ENCODE assay signal across 8 cellular contexts in genomic region chr9:37467530-37467929, GRCh38. TPM values are rescaled to one million over a fixed set of nuclear protein-coding genes. Genes with fewer than 3 reads are reported as not detected.
DNase-seq lines count a peak whose midpoint lies in the region; ATAC-seq, FAIRE-seq and TF ChIP-seq lines count a peak whose summit lies in the region.
"Not testable (repeated sequence)": the region's sequence is repeated elsewhere in the genome, so short reads cannot be mapped to it uniquely, and the experiment has no call there.

No MANE protein-coding gene starts in this region.

- not testable (repeated sequence) for H3K56ac ChIP-seq in mesendoderm (ENCODE audit: low read length)

- H2BK5ac ChIP-seq in mesendoderm (ENCODE audit: low read length), result not testable (repeated sequence)

- H3K9ac ChIP-seq in K562 (ENCODE audit: insufficient read depth in 1 of 2, low read depth in 2 of 2, low read length in 2 of 2), result peak overlapping the region; percentile 78 to 82
- not testable (repeated sequence) for H3K9ac ChIP-seq in mesendoderm (ENCODE audit: low read length)

- H3K9me3 ChIP-seq in CD8-positive, alpha-beta memory T cell (ENCODE audit: low read length); Peyer's patch; SJCRH30 (replicated peaks); K562 (replicated peaks; ENCODE audit: control insufficient read depth, insufficient read depth, low read depth, low read length); small intestine (ENCODE audit: control insufficient read depth, low read depth): not testable (repeated sequence)

- not testable (repeated sequence) for DNase-seq in CD8-positive, alpha-beta memory T cell; HFFc6; mesendoderm
- DNase-seq in MV-4-11 (lab: John Stamatoyannopoulos, UW) (peak; percentile 53), Peyer's patch (peak in 2 of 3 donors; percentile 53 to 67), SJCRH30 (peak in 1 of 2 experiments; percentile 24), K562 (ENCODE audit: extremely low read depth in 1 of 4, low spot score in 3 of 4) (peak in 1 of 4 experiments; percentile 63), small intestine (peak; percentile 52)

- not testable (repeated sequence) for H3K4ac ChIP-seq in mesendoderm (ENCODE audit: low read depth, low read length)

- H3K23ac ChIP-seq in mesendoderm (ENCODE audit: low read length), result not testable (repeated sequence)

- not testable (repeated sequence) for H3K4me3 ChIP-seq in CD8-positive, alpha-beta memory T cell (ENCODE audit: low read length); mesendoderm (ENCODE audit: low read length); small intestine (ENCODE audit: low read depth in 1 of 2, low read length in 2 of 2)
- H3K4me3 ChIP-seq in Peyer's patch, result peak overlapping the region in 1 of 4 donors; percentile 74
- H3K4me3 ChIP-seq in SJCRH30, result peak overlapping the region; percentile 88
- peak overlapping the region; percentile 65 for H3K4me3 ChIP-seq in K562

- H3K9me3 Mint-ChIP-seq in CD8-positive, alpha-beta memory T cell; HFFc6: not testable (repeated sequence)

- not testable (repeated sequence) for TF ChIP-seq EP300 in K562 (IDR thresholded peaks at IDR 0.05; ENCODE audit: low read length)

- not testable (repeated sequence) for H2BK15ac ChIP-seq in mesendoderm (replicated peaks; ENCODE audit: low read depth)

- H2BK120ac ChIP-seq in mesendoderm (ENCODE audit: low read depth, low read length), result peak overlapping the region; percentile 64

- CTCF ChIA-PET in CD8-positive, alpha-beta memory T cell (lab: Charles Lee); K562 (lab: Yijun Ruan, JAX; ENCODE audit: low intra/inter-chr PET ratio): not testable (repeated sequence)

- peaks cover 0 to 16% (median 5%) of the 10 kb centered on the region in 3 donors for H3K36me3 Mint-ChIP-seq in CD8-positive, alpha-beta memory T cell
- peaks cover 16% of the 10 kb centered on the region for H3K36me3 Mint-ChIP-seq in HFFc6 (ENCODE audit: low read depth)

- H4K20me1 ChIP-seq in K562 (replicated peaks; ENCODE audit: control insufficient read depth, insufficient read depth, low read length), result not testable (repeated sequence)

- WGBS in K562 (ENCODE audit: insufficient coverage, low coverage, missing lambda C conversion rate), result 21% methylated on average over 17 of the region's 17 CpGs
- WGBS in mesendoderm (ENCODE audit: extremely low coverage, insufficient coverage, low lambda C conversion rate), result no CpG with 5 or more reads among the region's 17 CpGs
- 64 to 85% (median 68%) methylated on average over 16 to 17 of the region's 17 CpGs for WGBS in small intestine, 3 donors

- peaks cover 28% of the 10 kb centered on the region for H3K4me1 ChIP-seq in CD8-positive, alpha-beta memory T cell (ENCODE audit: insufficient read depth, low read length)
- H3K4me1 ChIP-seq in Peyer's patch (peaks cover 0 to 15% (median 0%) of the 10 kb centered on the region in 4 donors), SJCRH30 (peaks cover 13% of the 10 kb centered on the region; the same call in 1 of the 2 replicates), K562 (replicated peaks in 1 of 2; ENCODE audit: control insufficient read depth in 2 of 2, insufficient read depth in 2 of 2, low read length in 2 of 2) (peaks cover 18 to 24% of the 10 kb centered on the region in 2 experiments)
- not testable (repeated sequence) for H3K4me1 ChIP-seq in mesendoderm (ENCODE audit: control insufficient read depth, low read depth, low read length); small intestine (ENCODE audit: control insufficient read depth in 2 of 2, insufficient read depth in 1 of 2, low read depth in 1 of 2, low read length in 1 of 2)

- H3K4me2 ChIP-seq in K562 (ENCODE audit: insufficient read depth, low read length), result peak overlapping the region; percentile 91
- H3K4me2 ChIP-seq in mesendoderm (ENCODE audit: low read length), result not testable (repeated sequence)

- peak overlapping the region in 1 of 7 donors; percentile 91 for H3K4me3 Mint-ChIP-seq in CD8-positive, alpha-beta memory T cell
- H3K4me3 Mint-ChIP-seq in HFFc6, result not testable (repeated sequence)

- TF ChIP-seq CTCF in HFFc6 (IDR thresholded peaks at IDR 0.05); Peyer's patch (IDR thresholded peaks at IDR 0.05); K562 (IDR thresholded peaks at IDR 0.05 in 2 of 3, conservative IDR thresholded peaks at IDR 0.05 in 1 of 3; ENCODE audit: insufficient read depth in 2 of 3, low read depth in 1 of 3, low read length in 3 of 3): not testable (repeated sequence)

- not testable (repeated sequence) for H3K79me1 ChIP-seq in mesendoderm (ENCODE audit: low read length)

- peak overlapping the region; percentile 99 for H2AFZ ChIP-seq in K562 (ENCODE audit: low read depth, low read length)

- not testable (repeated sequence) for FAIRE-seq in K562 (lab: Jason Lieb, UNC); small intestine (lab: Jason Lieb, UNC)

- not testable (repeated sequence) for H3K9me1 ChIP-seq in K562 (ENCODE audit: control insufficient read depth, insufficient read depth, low read length)

- H3K27me3 ChIP-seq in CD8-positive, alpha-beta memory T cell (ENCODE audit: insufficient read depth, low read length, poor library complexity, severe bottlenecking); Peyer's patch; SJCRH30; K562 (ENCODE audit: control insufficient read depth in 2 of 2, insufficient read depth in 2 of 2, low read length in 2 of 2); mesendoderm (ENCODE audit: insufficient read depth, low read length, poor library complexity); small intestine (ENCODE audit: control insufficient read depth in 2 of 2, insufficient read depth in 2 of 2, low read length in 2 of 2): not testable (repeated sequence)

- H3K27ac ChIP-seq in CD8-positive, alpha-beta memory T cell (ENCODE audit: low read depth, low read length), result peak overlapping the region; percentile 31
- H3K27ac ChIP-seq in Peyer's patch, result peak overlapping the region in 2 of 4 donors; percentile 97 to 98
- H3K27ac ChIP-seq in SJCRH30; mesendoderm (ENCODE audit: low read depth, low read length); small intestine (ENCODE audit: low read depth in 1 of 2, low read length in 1 of 2): not testable (repeated sequence)
- H3K27ac ChIP-seq in K562 (ENCODE audit: extremely low read depth, low read depth, low read length), result peak overlapping the region; percentile 90; the same call in 1 of the 3 replicates

- not testable (repeated sequence) for TF ChIP-seq RAD21 in K562 (CRISPR knock-in tag; conservative IDR thresholded peaks at IDR 0.05 in 1 of 2, IDR thresholded peaks at IDR 0.05 in 1 of 2)

- not testable (repeated sequence) for H3K36me3 ChIP-seq in CD8-positive, alpha-beta memory T cell (ENCODE audit: insufficient read depth, low read length); Peyer's patch; SJCRH30; K562 (ENCODE audit: control insufficient read depth, insufficient read depth, low read length); mesendoderm (ENCODE audit: control insufficient read depth, insufficient read depth, low read length); small intestine (ENCODE audit: control insufficient read depth in 2 of 2, insufficient read depth in 2 of 2, low read length in 2 of 2)

- ATAC-seq in K562, result not testable (repeated sequence)

- not testable (repeated sequence) for TF ChIP-seq POLR2A in Peyer's patch (IDR thresholded peaks at IDR 0.05); K562 (conservative IDR thresholded peaks at IDR 0.05)

- H3K79me2 ChIP-seq in K562 (ENCODE audit: control insufficient read depth, insufficient read depth, low read length), result peaks cover 26% of the 10 kb centered on the region
- H3K79me2 ChIP-seq in mesendoderm (ENCODE audit: control insufficient read depth, insufficient read depth, low read length), result peaks cover 19% of the 10 kb centered on the region

- H3K18ac ChIP-seq in mesendoderm (ENCODE audit: low read length), result not testable (repeated sequence)

- in situ Hi-C loops in K562 (cut with MboI), result not testable (repeated sequence)

- BruUV-seq in K562 (replicated peaks; lab: Mats Ljungman, UMichigan), result not testable (repeated sequence)

- H2AK5ac ChIP-seq in mesendoderm (ENCODE audit: low read length), result not testable (repeated sequence)

- H3K4me1 Mint-ChIP-seq in CD8-positive, alpha-beta memory T cell, result peaks cover 26 to 42% (median 40%) of the 10 kb centered on the region in 3 donors
- H3K4me1 Mint-ChIP-seq in HFFc6 (ENCODE audit: low read depth), result peaks cover 38% of the 10 kb centered on the region

- not testable (repeated sequence) for H4K5ac ChIP-seq in mesendoderm (ENCODE audit: low read length)

- not testable (repeated sequence) for H3K27ac Mint-ChIP-seq in CD8-positive, alpha-beta memory T cell
- H3K27ac Mint-ChIP-seq in HFFc6, result peak overlapping the region; percentile 99; the same call in 1 of the 2 replicates

- POLR2A ChIA-PET in CD8-positive, alpha-beta memory T cell (lab: Charles Lee), result interaction anchor here (0.6 kb wide), 1 partner anchor 27 kb away, joined by 6 read pairs; no protein-coding TSS in a partner anchor
- POLR2A ChIA-PET in K562 (lab: Yijun Ruan, JAX), result not testable (repeated sequence)

- not testable (repeated sequence) for H3K27me3 Mint-ChIP-seq in CD8-positive, alpha-beta memory T cell; HFFc6 (ENCODE audit: insufficient read depth)

- intact Hi-C loops in K562 (cut with micrococcal nuclease), result not testable (repeated sequence)

- not testable (repeated sequence) for H4K8ac ChIP-seq in mesendoderm (ENCODE audit: low read depth, low read length)

RNA-seq across cellular contexts. Expression of gene ZBTB5, which starts 2.3 kb away (rescaled TPM):
- total RNA-seq in CD8-positive, alpha-beta memory T cell, result 1 to 10 TPM; 7.0 to 7.9 TPM
- polyA plus RNA-seq in CD8-positive, alpha-beta memory T cell, result 0.81 TPM
- total RNA-seq in HFFc6 (2021; fragmentation: NEBNext Ultra II Directional; extraction: Animal tissue kit (Norgen Biotek cat#: 25700)), result 1 to 10 TPM; 4.6 to 5.9 (median 5.3) TPM
- total RNA-seq in Peyer's patch, result 10 to 100 TPM in 3 of 4 donors, 1 to 10 TPM in 1; 9.1 to 15.1 (median 12.8) TPM
- total RNA-seq in SJCRH30 (2014; rRNA removed; shearing (Covaris generic)), result 25.5 and 26.1 TPM in 2 replicates
- total RNA-seq in K562 (2011; cell fraction: chromatin; rRNA removed; ENCODE audit: low replicate concordance), result 41.8 and 45.3 TPM in 2 replicates
- 38.3 and 44.4 TPM in 2 replicates for total RNA-seq in K562 (2011; cell fraction: nucleolus; rRNA removed)
- 44.4 and 47.6 TPM in 2 replicates for total RNA-seq in K562 (2011; cell fraction: nucleoplasm; rRNA removed)
- 14.8 and 15.1 TPM in 2 replicates for total RNA-seq in K562 (2014; rRNA removed)
- total RNA-seq in K562 (2014; rRNA removed; fragmentation: Illumina TruSeq; extraction: Trizol), result 14.8 and 15.3 TPM in 2 replicates
- 14.4 and 15.5 TPM in 2 replicates for total RNA-seq in K562 (2015; rRNA removed; fragmentation: Illumina TruSeq; extraction: Trizol)
- total RNA-seq in K562 (2021), result 16.6 and 18.9 TPM in 2 replicates
- polyA plus RNA-seq in K562 (2011; rRNA removed), result 43.2 and 46.6 TPM in 2 replicates
- polyA plus RNA-seq in K562 (2011; cell fraction: cytosol; rRNA removed), result 33.1 and 42.6 TPM in 2 replicates
- 43.6 and 54.0 TPM in 2 replicates for polyA plus RNA-seq in K562 (2011; cell fraction: nucleus; rRNA removed)
- polyA plus RNA-seq in K562 (2012), result 13.7 and 13.8 TPM in 2 replicates
- 20.1 and 21.2 TPM in 2 replicates for polyA plus RNA-seq in K562 (2014; fragmentation: Illumina TruSeq; extraction: Trizol)
- polyA plus RNA-seq in K562 (2014; fragmentation: Nextera tagmentation; extraction: Ambion mirVana), result 1 to 10 TPM; 2.3 to 4.7 TPM
- 16.3 and 16.9 TPM in 2 replicates for polyA plus RNA-seq in K562 (2014; rRNA removed)
- 43.5 and 52.8 TPM in 2 replicates for polyA minus RNA-seq in K562 (2011; rRNA and poly(A)+ RNA removed)
- 15.8 and 19.3 TPM in 2 replicates for polyA minus RNA-seq in K562 (2011; cell fraction: cytosol; rRNA and poly(A)+ RNA removed)
- 20.2 and 29.5 TPM in 2 replicates for polyA minus RNA-seq in K562 (2011; cell fraction: nucleus; rRNA and poly(A)+ RNA removed)
- polyA plus RNA-seq in mesendoderm (2013, experiment 1 of 2), result 3.9 TPM
- polyA plus RNA-seq in mesendoderm (2013, experiment 2 of 2), result 3.9 TPM
- 1 to 10 TPM; 5.8 to 7.6 (median 6.2) TPM for polyA plus RNA-seq in small intestine

RNA-seq across cellular contexts. Expression of gene POLR1E, which starts 18.2 kb away (rescaled TPM):
- total RNA-seq in CD8-positive, alpha-beta memory T cell, result 10 to 100 TPM; 82.5 to 84.6 TPM
- 21.4 TPM for polyA plus RNA-seq in CD8-positive, alpha-beta memory T cell
- 10 to 100 TPM; 31.0 to 38.5 (median 33.7) TPM for total RNA-seq in HFFc6 (2021; fragmentation: NEBNext Ultra II Directional; extraction: Animal tissue kit (Norgen Biotek cat#: 25700))
- total RNA-seq in Peyer's patch (10 to 100 TPM in 1 of 4 donors, 1 to 10 TPM in 3; 4.0 to 21.5 (median 8.1) TPM), K562 (2014; rRNA removed) (61.1 and 70.2 TPM in 2 replicates), K562 (2014; rRNA removed; fragmentation: Illumina TruSeq; extraction: Trizol) (102 and 104 TPM in 2 replicates), K562 (2015; rRNA removed; fragmentation: Illumina TruSeq; extraction: Trizol) (82.0 and 85.0 TPM in 2 replicates), K562 (2021) (69.0 and 73.1 TPM in 2 replicates)
- total RNA-seq in SJCRH30 (2014; rRNA removed; shearing (Covaris generic)), result 40.6 and 41.9 TPM in 2 replicates
- 50.0 and 70.5 TPM in 2 replicates for total RNA-seq in K562 (2011; cell fraction: chromatin; rRNA removed; ENCODE audit: low replicate concordance)
- 44.6 and 55.7 TPM in 2 replicates for total RNA-seq in K562 (2011; cell fraction: nucleolus; rRNA removed)
- total RNA-seq in K562 (2011; cell fraction: nucleoplasm; rRNA removed), result 43.4 and 44.5 TPM in 2 replicates
- polyA plus RNA-seq in K562 (2011; rRNA removed) (70.3 and 95.1 TPM in 2 replicates), K562 (2014; fragmentation: Illumina TruSeq; extraction: Trizol) (89.6 and 91.7 TPM in 2 replicates), K562 (2014; fragmentation: Nextera tagmentation; extraction: Ambion mirVana) (10 to 100 TPM; 18.9 to 39.4 TPM), K562 (2014; rRNA removed) (74.4 and 85.6 TPM in 2 replicates), small intestine (10 to 100 TPM in 1 of 3 donors, 1 to 10 TPM in 2; 2.2 to 20.3 (median 7.3) TPM)
- polyA plus RNA-seq in K562 (2011; cell fraction: cytosol; rRNA removed), result 41.3 and 55.7 TPM in 2 replicates
- polyA plus RNA-seq in K562 (2011; cell fraction: nucleus; rRNA removed), result 23.3 and 26.4 TPM in 2 replicates
- 52.5 and 66.7 TPM in 2 replicates for polyA plus RNA-seq in K562 (2012)
- 104 and 115 TPM in 2 replicates for polyA minus RNA-seq in K562 (2011; rRNA and poly(A)+ RNA removed)
- 34.6 and 39.5 TPM in 2 replicates for polyA minus RNA-seq in K562 (2011; cell fraction: cytosol; rRNA and poly(A)+ RNA removed)
- 23.8 and 26.3 TPM in 2 replicates for polyA minus RNA-seq in K562 (2011; cell fraction: nucleus; rRNA and poly(A)+ RNA removed)
- 21.0 TPM for polyA plus RNA-seq in mesendoderm (2013, experiment 1 of 2)
- polyA plus RNA-seq in mesendoderm (2013, experiment 2 of 2), result 22.4 TPM

RNA-seq across cellular contexts. Expression of gene GRHPR, which starts 45.0 kb away (rescaled TPM):
- total RNA-seq in CD8-positive, alpha-beta memory T cell, result 10 to 100 TPM; 87.4 to 94.1 TPM
- 77.4 TPM for polyA plus RNA-seq in CD8-positive, alpha-beta memory T cell
- 100 to 1,000 TPM; 106 to 116 (median 111) TPM for total RNA-seq in HFFc6 (2021; fragmentation: NEBNext Ultra II Directional; extraction: Animal tissue kit (Norgen Biotek cat#: 25700))
- 100 to 1,000 TPM in 3 of 4 donors, 10 to 100 TPM in 1; 99.0 to 141 (median 114) TPM for total RNA-seq in Peyer's patch
- total RNA-seq in SJCRH30 (2014; rRNA removed; shearing (Covaris generic)), result 71.3 and 71.9 TPM in 2 replicates
- total RNA-seq in K562 (2011; cell fraction: chromatin; rRNA removed; ENCODE audit: low replicate concordance), result 153 and 249 TPM in 2 replicates
- total RNA-seq in K562 (2011; cell fraction: nucleolus; rRNA removed), result 152 and 167 TPM in 2 replicates
- 169 and 188 TPM in 2 replicates for total RNA-seq in K562 (2011; cell fraction: nucleoplasm; rRNA removed)
- total RNA-seq in K562 (2014; rRNA removed), result 142 and 188 TPM in 2 replicates
- 60.4 and 81.2 TPM in 2 replicates for total RNA-seq in K562 (2014; rRNA removed; fragmentation: Illumina TruSeq; extraction: Trizol)
- 124 and 128 TPM in 2 replicates for total RNA-seq in K562 (2015; rRNA removed; fragmentation: Illumina TruSeq; extraction: Trizol)
- total RNA-seq in K562 (2021), result 120 TPM in 2 replicates
- 140 and 170 TPM in 2 replicates for polyA plus RNA-seq in K562 (2011; rRNA removed)
- 244 and 362 TPM in 2 replicates for polyA plus RNA-seq in K562 (2011; cell fraction: cytosol; rRNA removed)
- polyA plus RNA-seq in K562 (2011; cell fraction: nucleus; rRNA removed), result 198 and 228 TPM in 2 replicates
- polyA plus RNA-seq in K562 (2012), result 125 and 212 TPM in 2 replicates
- polyA plus RNA-seq in K562 (2014; fragmentation: Illumina TruSeq; extraction: Trizol), result 108 and 122 TPM in 2 replicates
- polyA plus RNA-seq in K562 (2014; fragmentation: Nextera tagmentation; extraction: Ambion mirVana), result 10 to 100 TPM; 38.9 to 59.0 TPM
- 144 and 164 TPM in 2 replicates for polyA plus RNA-seq in K562 (2014; rRNA removed)
- polyA minus RNA-seq in K562 (2011; rRNA and poly(A)+ RNA removed), result 88.7 and 103 TPM in 2 replicates
- polyA minus RNA-seq in K562 (2011; cell fraction: cytosol; rRNA and poly(A)+ RNA removed), result 76.4 and 82.6 TPM in 2 replicates
- 75.5 and 95.9 TPM in 2 replicates for polyA minus RNA-seq in K562 (2011; cell fraction: nucleus; rRNA and poly(A)+ RNA removed)
- 65.0 TPM for polyA plus RNA-seq in mesendoderm (2013, experiment 1 of 2)
- polyA plus RNA-seq in mesendoderm (2013, experiment 2 of 2), result 67.1 TPM
- 100 to 1,000 TPM; 103 to 134 (median 132) TPM for polyA plus RNA-seq in small intestine
